Comparison of ENCODE assay signal across 8 cellular contexts in the genomic region with DNA sequence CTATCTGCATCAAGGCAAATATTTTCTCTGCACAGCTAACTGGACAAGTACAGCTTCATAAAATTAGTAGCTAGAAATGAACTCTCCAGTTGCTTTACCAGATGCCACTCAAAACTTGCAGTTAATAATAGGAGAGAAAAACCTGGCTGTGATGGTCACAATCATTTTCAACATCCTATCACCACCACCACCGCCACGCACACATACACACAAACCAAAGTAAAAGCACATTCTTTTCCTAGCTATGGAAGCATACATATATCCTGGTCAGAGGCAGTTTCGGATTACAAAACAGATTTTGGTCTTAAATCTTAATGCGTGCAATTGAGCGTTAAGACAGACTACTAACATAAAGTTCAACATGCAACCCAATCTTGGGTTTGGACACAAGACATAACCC. TPM values are rescaled to one million over a fixed set of nuclear protein-coding genes. Genes with fewer than 3 reads are reported as not detected.
A peak's percentile ranks its signal among the peaks of the same experiment; 100 is the strongest.
DNase-seq lines count a peak whose midpoint lies in the region; ATAC-seq and TF ChIP-seq lines count a peak whose summit lies in the region.

No MANE protein-coding gene starts in this region.

- no peak overlapping the region for H3K27ac ChIP-seq in thyroid gland

- 12% methylated on average over 5 of the region's 5 CpGs for WGBS in thyroid gland, 2 donors

- TF ChIP-seq POLR2A in thyroid gland (IDR thresholded peaks at IDR 0.05), result no peak

- no peak for TF ChIP-seq CTCF in thyroid gland (IDR thresholded peaks at IDR 0.05)

- H3K4me1 ChIP-seq in thyroid gland, result peaks cover 24 to 27% of the 10 kb centered on the region in 2 donors

- H3K4me3 ChIP-seq in thyroid gland (replicated peaks in 1 of 3), result peak overlapping the region in 2 of 3 donors; percentile 75 to 96

- no peak for DNase-seq in activated CD8-positive, alpha-beta memory T cell treated with anti-CD3 and anti-CD28 coated beads, Interleukin-2, amount 10 ng/mL, durations not matched to agents 7 days and 5 days
- no peak for DNase-seq in activated CD8-positive, alpha-beta memory T cell treated with anti-CD3 and anti-CD28 coated beads, Interleukin-2, amount 50 U/mL, for 48 hours
- no peak for DNase-seq in activated naive CD8-positive, alpha-beta T cell treated with anti-CD3 and anti-CD28 coated beads, Interleukin-2, amount 10 ng/mL, durations not matched to agents 7 days and 5 days
- peak; percentile 58 for DNase-seq in left kidney (ENCODE audit: low read depth, low spot score)
- DNase-seq in thyroid gland, result no peak
- no peak for DNase-seq in stimulated activated naive CD4-positive, alpha-beta T cell treated with Interleukin-2 at 50 U/mL for 16 hours (lab: John Stamatoyannopoulos, UW)
- no peak for DNase-seq in midbrain (lab: John Stamatoyannopoulos, UW)

- peaks cover 15% of the 10 kb centered on the region for H3K36me3 Mint-ChIP-seq in activated CD8-positive, alpha-beta memory T cell treated with anti-CD3 and anti-CD28 coated beads, Interleukin-2, amount 10 ng/mL, durations not matched to agents 7 days and 5 days
- peaks cover 10% of the 10 kb centered on the region for H3K36me3 Mint-ChIP-seq in activated naive CD8-positive, alpha-beta T cell treated with anti-CD3 and anti-CD28 coated beads, Interleukin-2, amount 10 ng/mL, durations not matched to agents 7 days and 5 days

- H3K9me3 Mint-ChIP-seq in activated CD8-positive, alpha-beta memory T cell treated with anti-CD3 and anti-CD28 coated beads, Interleukin-2, amount 10 ng/mL, durations not matched to agents 7 days and 5 days (ENCODE audit: low read depth), result no peaks in the 10 kb centered on the region
- no peaks in the 10 kb centered on the region for H3K9me3 Mint-ChIP-seq in activated naive CD8-positive, alpha-beta T cell treated with anti-CD3 and anti-CD28 coated beads, Interleukin-2, amount 10 ng/mL, durations not matched to agents 7 days and 5 days

- CTCF ChIA-PET in activated CD8-positive, alpha-beta memory T cell treated with anti-CD3 and anti-CD28 coated beads, Interleukin-2, amount 10 ng/mL, durations not matched to agents 7 days and 5 days (lab: Charles Lee), result interaction anchor here (0.6 to 2.6 kb wide), 4 partner anchors 18 to 1353 kb away, joined by 3 to 15 read pairs (median 6); no protein-coding TSS in a partner anchor

- H3K9me3 ChIP-seq in thyroid gland, result no peaks in the 10 kb centered on the region

- H3K36me3 ChIP-seq in thyroid gland, result no peaks in the 10 kb centered on the region

- POLR2A ChIA-PET in activated naive CD8-positive, alpha-beta T cell treated with anti-CD3 and anti-CD28 coated beads, Interleukin-2, amount 10 ng/mL, durations not matched to agents 7 days and 5 days (lab: Charles Lee), result interaction anchor here (0.6 to 2.6 kb wide), 2 partner anchors 22 to 315 kb away, joined by 3 to 35 read pairs; no protein-coding TSS in a partner anchor

- peaks cover 9% of the 10 kb centered on the region for H3K27me3 Mint-ChIP-seq in activated CD8-positive, alpha-beta memory T cell treated with anti-CD3 and anti-CD28 coated beads, Interleukin-2, amount 10 ng/mL, durations not matched to agents 7 days and 5 days
- peaks cover 7% of the 10 kb centered on the region for H3K27me3 Mint-ChIP-seq in activated naive CD8-positive, alpha-beta T cell treated with anti-CD3 and anti-CD28 coated beads, Interleukin-2, amount 10 ng/mL, durations not matched to agents 7 days and 5 days

- H3K27ac Mint-ChIP-seq in activated CD8-positive, alpha-beta memory T cell treated with anti-CD3 and anti-CD28 coated beads, Interleukin-2, amount 10 ng/mL, durations not matched to agents 7 days and 5 days, result peak overlapping the region; percentile 81
- peak overlapping the region; percentile 86 for H3K27ac Mint-ChIP-seq in activated naive CD8-positive, alpha-beta T cell treated with anti-CD3 and anti-CD28 coated beads, Interleukin-2, amount 10 ng/mL, durations not matched to agents 7 days and 5 days

- intact Hi-C loops in thyroid gland (cut with DNase I), result no loop called here

- H3K4me1 Mint-ChIP-seq in activated CD8-positive, alpha-beta memory T cell treated with anti-CD3 and anti-CD28 coated beads, Interleukin-2, amount 10 ng/mL, durations not matched to agents 7 days and 5 days, result peaks cover 23% of the 10 kb centered on the region
- H3K4me1 Mint-ChIP-seq in activated naive CD8-positive, alpha-beta T cell treated with anti-CD3 and anti-CD28 coated beads, Interleukin-2, amount 10 ng/mL, durations not matched to agents 7 days and 5 days, result peaks cover 25% of the 10 kb centered on the region

- H3K27me3 ChIP-seq in thyroid gland, result no peaks in the 10 kb centered on the region

- peak overlapping the region; percentile 87 for H3K4me3 Mint-ChIP-seq in activated CD8-positive, alpha-beta memory T cell treated with anti-CD3 and anti-CD28 coated beads, Interleukin-2, amount 10 ng/mL, durations not matched to agents 7 days and 5 days
- peak overlapping the region; percentile 86 for H3K4me3 Mint-ChIP-seq in activated naive CD8-positive, alpha-beta T cell treated with anti-CD3 and anti-CD28 coated beads, Interleukin-2, amount 10 ng/mL, durations not matched to agents 7 days and 5 days

- ATAC-seq in activated CD8-positive, alpha-beta memory T cell treated with anti-CD3 and anti-CD28 coated beads, Interleukin-2, amount 10 ng/mL, durations not matched to agents 7 days and 5 days, result no peak
- ATAC-seq in activated naive CD8-positive, alpha-beta T cell treated with anti-CD3 and anti-CD28 coated beads, Interleukin-2, amount 10 ng/mL, durations not matched to agents 7 days and 5 days (ENCODE audit: low read depth), result no peak
- ATAC-seq in HG02642 (IDR thresholded peaks at IDR 0.05; ENCODE audit: poor library complexity, unreplicated experiment), result no peak

RNA-seq across cellular contexts. Expression of gene CACUL1, which starts 1.4 kb away (rescaled TPM):
- total RNA-seq in activated CD8-positive, alpha-beta memory T cell treated with anti-CD3 and anti-CD28 coated beads, Interleukin-2, amount 10 ng/mL, durations not matched to agents 7 days and 5 days, result 10 to 100 TPM; 25.6 to 26.4 TPM
- 10 to 100 TPM; 26.3 to 31.3 TPM for total RNA-seq in activated naive CD8-positive, alpha-beta T cell treated with anti-CD3 and anti-CD28 coated beads, Interleukin-2, amount 10 ng/mL, durations not matched to agents 7 days and 5 days
- total RNA-seq in thyroid gland, result 10 to 100 TPM; 23.0 to 36.8 (median 31.5) TPM
